1 cellular context compared by ENCODE assay signal in the genomic region with DNA sequence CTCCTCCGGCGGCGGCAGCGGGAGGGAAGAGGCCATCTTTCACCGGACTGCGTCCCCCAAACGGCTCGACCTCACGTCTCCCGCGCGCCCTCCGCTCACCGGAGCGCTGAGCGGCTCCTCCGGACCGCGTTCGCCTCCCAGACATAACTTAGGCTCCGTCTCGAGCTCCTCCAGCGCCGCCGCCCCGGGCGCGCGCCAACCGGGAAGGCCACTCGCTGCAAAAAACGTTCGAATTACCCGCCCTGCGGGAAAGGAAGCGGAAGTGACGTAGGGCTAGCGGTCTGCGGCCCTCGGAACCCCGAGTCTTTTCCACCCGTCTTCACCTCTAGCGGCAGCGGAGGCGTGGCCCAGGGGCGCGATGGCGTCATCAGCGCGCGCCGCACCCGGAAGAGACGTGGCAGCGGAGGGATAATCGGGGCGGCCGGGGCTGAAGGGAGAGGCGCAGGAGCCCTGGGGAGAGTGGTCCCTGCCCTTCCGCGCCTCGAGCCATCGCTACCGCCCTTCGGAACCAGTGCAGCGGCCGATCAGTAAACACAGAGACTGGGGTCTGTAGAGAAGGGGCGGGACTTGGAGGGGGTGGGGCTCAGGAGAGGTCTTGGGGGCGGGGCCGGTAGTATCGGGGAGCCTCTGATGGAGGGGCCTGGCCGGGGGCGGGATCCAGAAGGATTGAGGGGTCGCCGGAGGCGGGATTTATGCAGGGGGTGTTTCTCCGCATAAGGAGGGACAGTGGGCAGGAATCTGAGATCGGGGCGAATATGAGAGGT.
TF ChIP-seq lines count a peak whose summit lies in the region.

A gene with protein sequence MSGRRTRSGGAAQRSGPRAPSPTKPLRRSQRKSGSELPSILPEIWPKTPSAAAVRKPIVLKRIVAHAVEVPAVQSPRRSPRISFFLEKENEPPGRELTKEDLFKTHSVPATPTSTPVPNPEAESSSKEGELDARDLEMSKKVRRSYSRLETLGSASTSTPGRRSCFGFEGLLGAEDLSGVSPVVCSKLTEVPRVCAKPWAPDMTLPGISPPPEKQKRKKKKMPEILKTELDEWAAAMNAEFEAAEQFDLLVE (minus strand): TSS at position 207 of the 764 bp plus-strand sequence. CDS start 62 bp downstream, at position 145.
Gene ZFPL1 (plus strand): TSS at position 389 of the 764 bp plus-strand sequence. CDS start 477 bp downstream, outside the sequence.

TF ChIP-seq in HEK293, 187 proteins besides CTCF, POLR2A, EP300 and RAD21 (continued from another document and continues in another):
- TF ChIP-seq ZNF664 (tag by site-specific recombination; IDR thresholded peaks at IDR 0.05) (no peak), ZNF776 (tag by site-specific recombination; IDR thresholded peaks at IDR 0.05; ENCODE audit: borderline replicate concordance) (no peak), ZNF433 (tag by site-specific recombination; IDR thresholded peaks at IDR 0.05; ENCODE audit: low read depth) (no peak), ZBTB10 (tag by site-specific recombination; IDR thresholded peaks at IDR 0.05) (peak; percentile 92), SCRT1 (tag by site-specific recombination; IDR thresholded peaks at IDR 0.05; ENCODE audit: borderline replicate concordance) (no peak), ZBTB7A (tag by site-specific recombination; IDR thresholded peaks at IDR 0.05; ENCODE audit: low read depth) (0 out of 2 replicates have a peak, but pooled peaks have one; percentile 12), MYNN (tag by site-specific recombination; IDR thresholded peaks at IDR 0.05; ENCODE audit: borderline replicate concordance) (no peak), ZNF670 (tag by site-specific recombination; IDR thresholded peaks at IDR 0.05; ENCODE audit: low read depth) (no peak), ZNF747 (tag by site-specific recombination; IDR thresholded peaks at IDR 0.05) (no peak), ZNF266 (tag by site-specific recombination; IDR thresholded peaks at IDR 0.05; ENCODE audit: low read depth) (no peak), ZNF16 (tag by site-specific recombination; IDR thresholded peaks at IDR 0.05; ENCODE audit: low read depth) (no peak), PRDM1 (tag by site-specific recombination; IDR thresholded peaks at IDR 0.05) (no peak), HIC1 (tag by site-specific recombination; IDR thresholded peaks at IDR 0.05) (no peak), ZNF140 (tag by site-specific recombination; IDR thresholded peaks at IDR 0.05) (no peak), ZNF449 (tag by site-specific recombination; IDR thresholded peaks at IDR 0.05) (no peak), ZNF629 (tag by site-specific recombination; IDR thresholded peaks at IDR 0.05) (peak; percentile 95), ZNF777 (tag by site-specific recombination; IDR thresholded peaks at IDR 0.05; ENCODE audit: borderline replicate concordance) (no peak), EGR2 (tag by site-specific recombination; IDR thresholded peaks at IDR 0.05; ENCODE audit: low read depth) (peak; percentile 24; the same call in 1 of the 2 replicates), ZBTB1 (tag by site-specific recombination; IDR thresholded peaks at IDR 0.05) (no peak), MZF1 (tag by site-specific recombination; IDR thresholded peaks at IDR 0.05; ENCODE audit: borderline replicate concordance) (no peak), ZBTB44 (tag by site-specific recombination; IDR thresholded peaks at IDR 0.05) (no peak), ZNF292 (tag by site-specific recombination; IDR thresholded peaks at IDR 0.05; ENCODE audit: borderline replicate concordance, low read depth) (no peak), ZNF837 (tag by site-specific recombination; IDR thresholded peaks at IDR 0.05) (no peak), SP2 (tag by site-specific recombination; IDR thresholded peaks at IDR 0.05) (peak; percentile 90), ZNF707 (tag by site-specific recombination; IDR thresholded peaks at IDR 0.05) (no peak), ZNF701 (tag by site-specific recombination; IDR thresholded peaks at IDR 0.05) (no peak), ZNF510 (tag by site-specific recombination; IDR thresholded peaks at IDR 0.05; ENCODE audit: insufficient replicate concordance) (no peak), HOXD13 (CRISPR knock-in tag; IDR thresholded peaks at IDR 0.05; ENCODE audit: borderline replicate concordance) (no peak)
- TF ChIP-seq, protein P1, sequence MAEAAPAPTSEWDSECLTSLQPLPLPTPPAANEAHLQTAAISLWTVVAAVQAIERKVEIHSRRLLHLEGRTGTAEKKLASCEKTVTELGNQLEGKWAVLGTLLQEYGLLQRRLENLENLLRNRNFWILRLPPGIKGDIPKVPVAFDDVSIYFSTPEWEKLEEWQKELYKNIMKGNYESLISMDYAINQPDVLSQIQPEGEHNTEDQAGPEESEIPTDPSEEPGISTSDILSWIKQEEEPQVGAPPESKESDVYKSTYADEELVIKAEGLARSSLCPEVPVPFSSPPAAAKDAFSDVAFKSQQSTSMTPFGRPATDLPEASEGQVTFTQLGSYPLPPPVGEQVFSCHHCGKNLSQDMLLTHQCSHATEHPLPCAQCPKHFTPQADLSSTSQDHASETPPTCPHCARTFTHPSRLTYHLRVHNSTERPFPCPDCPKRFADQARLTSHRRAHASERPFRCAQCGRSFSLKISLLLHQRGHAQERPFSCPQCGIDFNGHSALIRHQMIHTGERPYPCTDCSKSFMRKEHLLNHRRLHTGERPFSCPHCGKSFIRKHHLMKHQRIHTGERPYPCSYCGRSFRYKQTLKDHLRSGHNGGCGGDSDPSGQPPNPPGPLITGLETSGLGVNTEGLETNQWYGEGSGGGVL (tag by site-specific recombination; IDR thresholded peaks at IDR 0.05), result no peak
- TF ChIP-seq, protein P2, sequence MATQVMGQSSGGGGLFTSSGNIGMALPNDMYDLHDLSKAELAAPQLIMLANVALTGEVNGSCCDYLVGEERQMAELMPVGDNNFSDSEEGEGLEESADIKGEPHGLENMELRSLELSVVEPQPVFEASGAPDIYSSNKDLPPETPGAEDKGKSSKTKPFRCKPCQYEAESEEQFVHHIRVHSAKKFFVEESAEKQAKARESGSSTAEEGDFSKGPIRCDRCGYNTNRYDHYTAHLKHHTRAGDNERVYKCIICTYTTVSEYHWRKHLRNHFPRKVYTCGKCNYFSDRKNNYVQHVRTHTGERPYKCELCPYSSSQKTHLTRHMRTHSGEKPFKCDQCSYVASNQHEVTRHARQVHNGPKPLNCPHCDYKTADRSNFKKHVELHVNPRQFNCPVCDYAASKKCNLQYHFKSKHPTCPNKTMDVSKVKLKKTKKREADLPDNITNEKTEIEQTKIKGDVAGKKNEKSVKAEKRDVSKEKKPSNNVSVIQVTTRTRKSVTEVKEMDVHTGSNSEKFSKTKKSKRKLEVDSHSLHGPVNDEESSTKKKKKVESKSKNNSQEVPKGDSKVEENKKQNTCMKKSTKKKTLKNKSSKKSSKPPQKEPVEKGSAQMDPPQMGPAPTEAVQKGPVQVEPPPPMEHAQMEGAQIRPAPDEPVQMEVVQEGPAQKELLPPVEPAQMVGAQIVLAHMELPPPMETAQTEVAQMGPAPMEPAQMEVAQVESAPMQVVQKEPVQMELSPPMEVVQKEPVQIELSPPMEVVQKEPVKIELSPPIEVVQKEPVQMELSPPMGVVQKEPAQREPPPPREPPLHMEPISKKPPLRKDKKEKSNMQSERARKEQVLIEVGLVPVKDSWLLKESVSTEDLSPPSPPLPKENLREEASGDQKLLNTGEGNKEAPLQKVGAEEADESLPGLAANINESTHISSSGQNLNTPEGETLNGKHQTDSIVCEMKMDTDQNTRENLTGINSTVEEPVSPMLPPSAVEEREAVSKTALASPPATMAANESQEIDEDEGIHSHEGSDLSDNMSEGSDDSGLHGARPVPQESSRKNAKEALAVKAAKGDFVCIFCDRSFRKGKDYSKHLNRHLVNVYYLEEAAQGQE (tag by site-specific recombination; IDR thresholded peaks at IDR 0.05), result no peak
- TF ChIP-seq, protein P3, sequence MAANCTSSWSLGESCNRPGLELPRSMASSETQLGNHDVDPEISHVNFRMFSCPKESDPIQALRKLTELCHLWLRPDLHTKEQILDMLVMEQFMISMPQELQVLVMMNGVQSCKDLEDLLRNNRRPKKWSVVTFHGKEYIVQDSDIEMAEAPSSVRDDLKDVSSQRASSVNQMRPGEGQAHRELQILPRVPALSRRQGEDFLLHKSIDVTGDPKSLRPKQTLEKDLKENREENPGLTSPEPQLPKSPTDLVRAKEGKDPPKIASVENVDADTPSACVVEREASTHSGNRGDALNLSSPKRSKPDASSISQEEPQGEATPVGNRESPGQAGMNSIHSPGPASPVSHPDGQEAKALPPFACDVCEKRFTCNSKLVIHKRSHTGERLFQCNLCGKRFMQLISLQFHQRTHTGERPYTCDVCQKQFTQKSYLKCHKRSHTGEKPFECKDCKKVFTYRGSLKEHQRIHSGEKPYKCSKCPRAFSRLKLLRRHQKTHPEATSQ (tag by site-specific recombination; IDR thresholded peaks at IDR 0.05), result no peak
- TF ChIP-seq, protein P4, sequence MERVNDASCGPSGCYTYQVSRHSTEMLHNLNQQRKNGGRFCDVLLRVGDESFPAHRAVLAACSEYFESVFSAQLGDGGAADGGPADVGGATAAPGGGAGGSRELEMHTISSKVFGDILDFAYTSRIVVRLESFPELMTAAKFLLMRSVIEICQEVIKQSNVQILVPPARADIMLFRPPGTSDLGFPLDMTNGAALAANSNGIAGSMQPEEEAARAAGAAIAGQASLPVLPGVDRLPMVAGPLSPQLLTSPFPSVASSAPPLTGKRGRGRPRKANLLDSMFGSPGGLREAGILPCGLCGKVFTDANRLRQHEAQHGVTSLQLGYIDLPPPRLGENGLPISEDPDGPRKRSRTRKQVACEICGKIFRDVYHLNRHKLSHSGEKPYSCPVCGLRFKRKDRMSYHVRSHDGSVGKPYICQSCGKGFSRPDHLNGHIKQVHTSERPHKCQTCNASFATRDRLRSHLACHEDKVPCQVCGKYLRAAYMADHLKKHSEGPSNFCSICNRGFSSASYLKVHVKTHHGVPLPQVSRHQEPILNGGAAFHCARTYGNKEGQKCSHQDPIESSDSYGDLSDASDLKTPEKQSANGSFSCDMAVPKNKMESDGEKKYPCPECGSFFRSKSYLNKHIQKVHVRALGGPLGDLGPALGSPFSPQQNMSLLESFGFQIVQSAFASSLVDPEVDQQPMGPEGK (tag by site-specific recombination; IDR thresholded peaks at IDR 0.05), result no peak
- TF ChIP-seq, protein P5, sequence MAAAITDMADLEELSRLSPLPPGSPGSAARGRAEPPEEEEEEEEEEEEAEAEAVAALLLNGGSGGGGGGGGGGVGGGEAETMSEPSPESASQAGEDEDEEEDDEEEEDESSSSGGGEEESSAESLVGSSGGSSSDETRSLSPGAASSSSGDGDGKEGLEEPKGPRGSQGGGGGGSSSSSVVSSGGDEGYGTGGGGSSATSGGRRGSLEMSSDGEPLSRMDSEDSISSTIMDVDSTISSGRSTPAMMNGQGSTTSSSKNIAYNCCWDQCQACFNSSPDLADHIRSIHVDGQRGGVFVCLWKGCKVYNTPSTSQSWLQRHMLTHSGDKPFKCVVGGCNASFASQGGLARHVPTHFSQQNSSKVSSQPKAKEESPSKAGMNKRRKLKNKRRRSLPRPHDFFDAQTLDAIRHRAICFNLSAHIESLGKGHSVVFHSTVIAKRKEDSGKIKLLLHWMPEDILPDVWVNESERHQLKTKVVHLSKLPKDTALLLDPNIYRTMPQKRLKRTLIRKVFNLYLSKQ (tag by site-specific recombination; IDR thresholded peaks at IDR 0.05; ENCODE audit: borderline replicate concordance), result no peak
